Comparison of ENCODE assay signal across 14 cellular contexts in genomic region chr3:12842469-12842868, GRCh38. TPM values are rescaled to one million over a fixed set of nuclear protein-coding genes. Genes with fewer than 3 reads are reported as not detected.
A peak's percentile ranks its signal among the peaks of the same experiment; 100 is the strongest.
DNase-seq lines count a peak whose midpoint lies in the region; ATAC-seq and TF ChIP-seq lines count a peak whose summit lies in the region.
"Had no signal": no experiment of that assay in that cellular context is flagged by ENCODE, and none has a peak within 500 bp of the region (broad histone marks: within the 10 kb centered on the region; RNA-seq: fewer than 3 reads in every experiment).

No MANE protein-coding gene starts in this region.

- H3K36me3 ChIP-seq in mammary epithelial cell (ENCODE audit: insufficient read depth, low read length): peaks cover 8% of the 10 kb centered on the region
- peaks cover 37% of the 10 kb centered on the region for H3K36me3 ChIP-seq in OCI-LY7 (ENCODE audit: insufficient read depth, low read length)

- peaks cover 33% of the 10 kb centered on the region for H3K4me1 ChIP-seq in mammary epithelial cell (ENCODE audit: insufficient read depth, low read length)
- peaks cover 32% of the 10 kb centered on the region for H3K4me1 ChIP-seq in OCI-LY7 (ENCODE audit: insufficient read depth, low read length, poor library complexity, severe bottlenecking)

- H3K36me3 Mint-ChIP-seq in MCF 10A (ENCODE audit: insufficient read depth, unreplicated experiment): peaks cover 41% of the 10 kb centered on the region
- H3K36me3 Mint-ChIP-seq in effector memory CD8-positive, alpha-beta T cell (ENCODE audit: insufficient read depth): peaks cover 42% of the 10 kb centered on the region
- H3K36me3 Mint-ChIP-seq in stimulated activated memory B cell treated with anti-CD40 and anti-IgM and Interleukin-4, amounts not matched to agents 10 μg/mL and 1 μg/mL and 100 μg/mL, for 72 hours: peaks cover 34% of the 10 kb centered on the region

- H3K79me2 ChIP-seq in mammary epithelial cell (ENCODE audit: insufficient read depth, low read length) (peaks cover 39% of the 10 kb centered on the region), OCI-LY7 (ENCODE audit: insufficient read depth, low read depth, low read length) (peaks cover 39% of the 10 kb centered on the region)

- H2AFZ ChIP-seq in mammary epithelial cell (ENCODE audit: low read depth, low read length): no peak overlapping the region
- peak overlapping the region; percentile 78; the same call in 1 of the 2 replicates for H2AFZ ChIP-seq in OCI-LY7 (ENCODE audit: low read length)

- no peak overlapping the region for H3K27ac Mint-ChIP-seq in MCF 10A (ENCODE audit: low read depth, unreplicated experiment)
- H3K27ac Mint-ChIP-seq in effector memory CD8-positive, alpha-beta T cell: peak overlapping the region; percentile 99 to 100
- H3K27ac Mint-ChIP-seq in stimulated activated memory B cell treated with anti-CD40 and anti-IgM and Interleukin-4, amounts not matched to agents 10 μg/mL and 1 μg/mL and 100 μg/mL, for 72 hours: peak overlapping the region; percentile 99
- H3K27ac Mint-ChIP-seq: nephron progenitor cell had no signal

- no peak overlapping the region for H3K27ac ChIP-seq in mammary epithelial cell (ENCODE audit: insufficient read depth, low read depth, low read length)
- no peak overlapping the region for H3K27ac ChIP-seq in OCI-LY7 (ENCODE audit: low read depth, low read length, poor library complexity, severe bottlenecking)

- TF ChIP-seq CTCF in MCF 10A (IDR thresholded peaks at IDR 0.05; ENCODE audit: unreplicated experiment): no peak
- TF ChIP-seq CTCF in mammary epithelial cell (conservative IDR thresholded peaks at IDR 0.05 in 1 of 2, IDR thresholded peaks at IDR 0.05 in 1 of 2; ENCODE audit: extremely low read depth in 1 of 2, insufficient read depth in 1 of 2, low read depth in 1 of 2, low read length in 2 of 2): no peak
- no peak for TF ChIP-seq CTCF in OCI-LY7 (conservative IDR thresholded peaks at IDR 0.05; ENCODE audit: low read length)

- peaks cover 24% of the 10 kb centered on the region for H3K4me1 Mint-ChIP-seq in MCF 10A (ENCODE audit: insufficient read depth, unreplicated experiment)
- peaks cover 32% of the 10 kb centered on the region in 2 donors for H3K4me1 Mint-ChIP-seq in effector memory CD8-positive, alpha-beta T cell (ENCODE audit: low read depth in 2 of 2)
- H3K4me1 Mint-ChIP-seq in stimulated activated memory B cell treated with anti-CD40 and anti-IgM and Interleukin-4, amounts not matched to agents 10 μg/mL and 1 μg/mL and 100 μg/mL, for 72 hours: peaks cover 40% of the 10 kb centered on the region

- BruUV-seq in MCF 10A (replicated peaks; lab: Mats Ljungman, UMichigan): no TSS peak
- no TSS peak for BruUV-seq in mammary epithelial cell (replicated peaks; lab: Mats Ljungman, UMichigan)
- BruUV-seq in OCI-LY7 (replicated peaks; lab: Mats Ljungman, UMichigan): no TSS peak

- H3K4me3 ChIP-seq in mammary epithelial cell (replicated peaks in 1 of 3; ENCODE audit: insufficient read depth in 1 of 3, low read depth in 2 of 3, low read length in 3 of 3) (no peak overlapping the region), OCI-LY7 (ENCODE audit: low read depth, low read length, poor library complexity, severe bottlenecking) (no peak overlapping the region)

- dilution Hi-C loops in mammary epithelial cell (cut with HindIII; ENCODE audit: low sequenced_read_pairs): no loop called here

- H3K9me2 ChIP-seq in OCI-LY7 (ENCODE audit: insufficient read depth, low read length): no peaks in the 10 kb centered on the region

- in situ Hi-C loops in mammary epithelial cell (cut with MboI; ENCODE audit: low sequenced_read_pairs in 2 of 2): no loop called here

- peak overlapping the region; percentile 96 for H3K4me3 Mint-ChIP-seq in MCF 10A (ENCODE audit: unreplicated experiment)
- peak overlapping the region in 1 of 2 donors; percentile 95 for H3K4me3 Mint-ChIP-seq in effector memory CD8-positive, alpha-beta T cell
- no peak overlapping the region for H3K4me3 Mint-ChIP-seq in stimulated activated memory B cell treated with anti-CD40 and anti-IgM and Interleukin-4, amounts not matched to agents 10 μg/mL and 1 μg/mL and 100 μg/mL, for 72 hours

- 93% methylated on average over 4 of the region's 4 CpGs for WGBS in mammary epithelial cell (ENCODE audit: low coverage, missing lambda C conversion rate)

- H4K20me1 ChIP-seq in mammary epithelial cell (ENCODE audit: insufficient read depth, low read length) (peaks cover 12% of the 10 kb centered on the region), OCI-LY7 (ENCODE audit: insufficient read depth, low read length) (peaks cover 32% of the 10 kb centered on the region)

- intact Hi-C loops in MCF 10A (cut with micrococcal nuclease): no loop called here
- intact Hi-C loops in mammary epithelial cell (cut with micrococcal nuclease): loop anchor here (5.0 kb wide), 1 partner anchor 180 kb away; the partner anchor contains the start of gene RAF1
- intact Hi-C loops in OCI-LY7 (cut with micrococcal nuclease; ENCODE audit: unreplicated experiment): loop anchor here (5.0 kb wide), 1 partner anchor 135 kb away; no protein-coding TSS in a partner anchor

- H3K9me3 Mint-ChIP-seq in MCF 10A (ENCODE audit: unreplicated experiment): no peaks in the 10 kb centered on the region
- H3K9me3 Mint-ChIP-seq in effector memory CD8-positive, alpha-beta T cell: no peaks in the 10 kb centered on the region
- no peaks in the 10 kb centered on the region for H3K9me3 Mint-ChIP-seq in stimulated activated memory B cell treated with anti-CD40 and anti-IgM and Interleukin-4, amounts not matched to agents 10 μg/mL and 1 μg/mL and 100 μg/mL, for 72 hours

- POLR2A ChIA-PET in MCF 10A (lab: Yijun Ruan, JAX) (interaction anchor here (0.8 to 2.3 kb wide), 12 partner anchors 10 to 609 kb away, joined by 3 to 16 read pairs (median 4); partner anchors contain the start of genes RAF1 and TSEN2), OCI-LY7 (lab: Charles Lee) (interaction anchor here (0.8 to 1.4 kb wide), 4 partner anchors 10 to 95 kb away, joined by 3 to 4 read pairs (median 3); no protein-coding TSS in a partner anchor)

- H3K9me3 ChIP-seq in mammary epithelial cell (replicated peaks; ENCODE audit: insufficient read depth, low read length) (no peaks in the 10 kb centered on the region), OCI-LY7 (ENCODE audit: low read length) (no peaks in the 10 kb centered on the region)
- H3K9me3 ChIP-seq: gastroesophageal sphincter, suprapubic skin had no signal

- CTCF ChIA-PET in MCF 10A (lab: Yijun Ruan, JAX): interaction anchor here (0.5 to 5.1 kb wide), 20 partner anchors 11 to 776 kb away, joined by 3 to 38 read pairs (median 4); partner anchors contain the start of genes TIMP4 and TMEM40
- CTCF ChIA-PET in mammary epithelial cell (lab: Charles Lee; ENCODE audit: low non-redundant PET): no interaction called here
- CTCF ChIA-PET in OCI-LY7 (lab: Charles Lee; ENCODE audit: unreplicated experiment): interaction anchor here (2.3 kb wide), 1 partner anchor 55 kb away, joined by 8 read pairs; no protein-coding TSS in a partner anchor

- DNase-seq in MCF 10A (ENCODE audit: unreplicated experiment): no peak
- no peak for DNase-seq in mammary epithelial cell
- no peak for DNase-seq in OCI-LY7 (ENCODE audit: low spot score)
- no peak for DNase-seq in effector memory CD8-positive, alpha-beta T cell
- DNase-seq in NCI-H510A treated with DMSO at 0.1 percent for 48 hours (lab: John Stamatoyannopoulos, UW): no peak
- DNase-seq: DMS153, NCI-H345, nephron progenitor cell, retina had no signal

- no peak for ATAC-seq in effector memory CD8-positive, alpha-beta T cell (replicated peaks)
- no peak for ATAC-seq in stimulated activated memory B cell treated with anti-CD40 and anti-IgM and Interleukin-4, amounts not matched to agents 10 μg/mL and 1 μg/mL and 100 μg/mL, for 72 hours
- ATAC-seq in GM19023 (IDR thresholded peaks at IDR 0.05; ENCODE audit: unreplicated experiment): no peak
- no peak for ATAC-seq in GM21360 (IDR thresholded peaks at IDR 0.05; ENCODE audit: unreplicated experiment)

- no peaks in the 10 kb centered on the region for H3K27me3 Mint-ChIP-seq in MCF 10A (ENCODE audit: insufficient read depth, unreplicated experiment)
- no peaks in the 10 kb centered on the region for H3K27me3 Mint-ChIP-seq in effector memory CD8-positive, alpha-beta T cell
- no peaks in the 10 kb centered on the region for H3K27me3 Mint-ChIP-seq in stimulated activated memory B cell treated with anti-CD40 and anti-IgM and Interleukin-4, amounts not matched to agents 10 μg/mL and 1 μg/mL and 100 μg/mL, for 72 hours

- H3K27me3 ChIP-seq in mammary epithelial cell (ENCODE audit: insufficient read depth, low read length): no peaks in the 10 kb centered on the region
- H3K27me3 ChIP-seq: gastroesophageal sphincter, suprapubic skin had no signal

- H3K9ac ChIP-seq in mammary epithelial cell (ENCODE audit: insufficient read depth, low read length): no peak overlapping the region

- H3K4me2 ChIP-seq in mammary epithelial cell (ENCODE audit: insufficient read depth, low read depth, low read length) (no peak overlapping the region), OCI-LY7 (ENCODE audit: low read length) (no peak overlapping the region)

RNA-seq across cellular contexts. Expression of gene RPL32, which starts 1.1 kb away (rescaled TPM):
- total RNA-seq in MCF 10A (2022) (2,288 and 2,498 TPM in 2 replicates), mammary epithelial cell (1,000 to 10,000 TPM in 1 of 2 donors, 100 to 1,000 TPM in 1; 686 to 1,631 TPM), OCI-LY7 (2022) (2,099 and 2,324 TPM in 2 replicates)
- 2,092 TPM for polyA plus RNA-seq in mammary epithelial cell
- 770 TPM for polyA minus RNA-seq in mammary epithelial cell
- total RNA-seq in OCI-LY7 (2014; rRNA removed; shearing (Covaris generic)): 3,339 and 3,717 TPM in 2 replicates

RNA-seq across cellular contexts. Expression of gene CAND2, which starts 46.0 kb away (rescaled TPM):
- total RNA-seq in MCF 10A (2022): not detected in 2 replicates
- total RNA-seq in mammary epithelial cell: 1 to 10 TPM in 1 of 2 donors, under 1 TPM in 1; 0.42 to 1.7 TPM
- polyA plus RNA-seq in mammary epithelial cell: 0.19 TPM
- not detected for polyA minus RNA-seq in mammary epithelial cell
- 8.9 and 11.0 TPM in 2 replicates for total RNA-seq in OCI-LY7 (2014; rRNA removed; shearing (Covaris generic))
- 4.0 and 4.1 TPM in 2 replicates for total RNA-seq in OCI-LY7 (2022)
